Comparison of ENCODE assay signal across 8 cellular contexts in genomic region chr2:171161425-171162289, GRCh38. TPM values are rescaled to one million over a fixed set of nuclear protein-coding genes. Genes with fewer than 3 reads are reported as not detected.
DNase-seq lines count a peak whose midpoint lies in the region; ATAC-seq and FAIRE-seq lines count a peak whose summit lies in the region.

No MANE protein-coding gene starts in this region.

- H3K36me3 Mint-ChIP-seq in activated CD4-positive, alpha-beta T cell treated with anti-CD3 and anti-CD28 coated beads, Interleukin-2, amount 10 ng/mL, durations not matched to agents 24 days and 14 days (ENCODE audit: low read depth) = peaks cover 2% of the 10 kb centered on the region
- peaks cover 13 to 16% of the 10 kb centered on the region in 2 donors for H3K36me3 Mint-ChIP-seq in activated naive CD4-positive, alpha-beta T cell treated with anti-CD3 and anti-CD28 coated beads, Interleukin-2, amount 50 U/mL, for 72 hours

- peaks cover 40% of the 10 kb centered on the region for H3K4me1 Mint-ChIP-seq in activated CD4-positive, alpha-beta T cell treated with anti-CD3 and anti-CD28 coated beads, Interleukin-2, amount 10 ng/mL, durations not matched to agents 24 days and 14 days

- peak overlapping the region; percentile 86 for H3K27ac Mint-ChIP-seq in activated CD4-positive, alpha-beta T cell treated with anti-CD3 and anti-CD28 coated beads, Interleukin-2, amount 10 ng/mL, durations not matched to agents 24 days and 14 days
- H3K27ac Mint-ChIP-seq in activated naive CD4-positive, alpha-beta T cell treated with anti-CD3 and anti-CD28 coated beads, Interleukin-2, amount 50 U/mL, for 72 hours = peak overlapping the region; percentile 89 to 94

- H3K27ac ChIP-seq in temporal lobe (ENCODE audit: low read depth, low read length) = peak overlapping the region; percentile 57

- ATAC-seq in activated naive CD4-positive, alpha-beta T cell treated with anti-CD3 and anti-CD28 coated beads, Interleukin-2, amount 50 U/mL, for 72 hours = no peak
- no peak for ATAC-seq in left lobe of liver
- ATAC-seq in GM21717 (IDR thresholded peaks at IDR 0.05; ENCODE audit: unreplicated experiment) = no peak

- peak; percentile 76 for FAIRE-seq in islet of Langerhans (lab: Jason Lieb, UNC)

- H3K4me3 Mint-ChIP-seq in activated CD4-positive, alpha-beta T cell treated with anti-CD3 and anti-CD28 coated beads, Interleukin-2, amount 10 ng/mL, durations not matched to agents 24 days and 14 days = peak overlapping the region; percentile 87

- DNase-seq in activated CD4-positive, alpha-beta T cell treated with anti-CD3 and anti-CD28 coated beads, Interleukin-2, amount 10 ng/mL, durations not matched to agents 24 days and 14 days = peak; percentile 53
- no peak for DNase-seq in activated CD4-positive, alpha-beta T cell treated with anti-CD3 and anti-CD28 coated beads for 1 hour
- no peak for DNase-seq in activated naive CD4-positive, alpha-beta T cell treated with anti-CD3 and anti-CD28 coated beads, Interleukin-2, amount 50 U/mL, for 72 hours (ENCODE audit: low spot score in 2 of 2)
- DNase-seq in occipital lobe (lab: John Stamatoyannopoulos, UW) = no peak
- no peak for DNase-seq in left lobe of liver (ENCODE audit: low spot score)

- intact Hi-C loops in activated CD4-positive, alpha-beta T cell treated with anti-CD3 and anti-CD28 coated beads, Interleukin-2, amount 10 ng/mL, durations not matched to agents 24 days and 14 days (cut with micrococcal nuclease) = loop anchor here (1.0 to 5.0 kb wide), 6 partner anchors 51 to 799 kb away; partner anchors contain the start of gene CYBRD1

- no peaks in the 10 kb centered on the region for H3K9me3 Mint-ChIP-seq in activated CD4-positive, alpha-beta T cell treated with anti-CD3 and anti-CD28 coated beads, Interleukin-2, amount 10 ng/mL, durations not matched to agents 24 days and 14 days
- H3K9me3 Mint-ChIP-seq in activated naive CD4-positive, alpha-beta T cell treated with anti-CD3 and anti-CD28 coated beads, Interleukin-2, amount 50 U/mL, for 72 hours = no peaks in the 10 kb centered on the region

- H3K27me3 Mint-ChIP-seq in activated CD4-positive, alpha-beta T cell treated with anti-CD3 and anti-CD28 coated beads, Interleukin-2, amount 10 ng/mL, durations not matched to agents 24 days and 14 days = no peaks in the 10 kb centered on the region

RNA-seq across cellular contexts. Expression of gene TLK1, which starts 1.0 kb away (rescaled TPM):
- total RNA-seq in activated CD4-positive, alpha-beta T cell treated with anti-CD3 and anti-CD28 coated beads, Interleukin-2, amount 10 ng/mL, durations not matched to agents 24 days and 14 days = 91.8 and 94.9 TPM in 2 replicates
- 10 to 100 TPM; 56.9 to 81.0 TPM for total RNA-seq in activated naive CD4-positive, alpha-beta T cell treated with anti-CD3 and anti-CD28 coated beads, Interleukin-2, amount 50 U/mL, for 72 hours
- total RNA-seq in temporal lobe = 14.3 TPM
- 30.1 TPM for total RNA-seq in occipital lobe
- total RNA-seq in left lobe of liver = 35.7 TPM
